8 cellular contexts compared by ENCODE assay signal in genomic region chr14:91114079-91115065, GRCh38. TPM values are rescaled to one million over a fixed set of nuclear protein-coding genes. Genes with fewer than 3 reads are reported as not detected.
DNase-seq lines count a peak whose midpoint lies in the region; ATAC-seq and TF ChIP-seq lines count a peak whose summit lies in the region.

No MANE protein-coding gene starts in this region.

- no peaks in the 10 kb centered on the region for H3K27me3 Mint-ChIP-seq in chondrocyte (ENCODE audit: low read depth)

- no peak for TF ChIP-seq CTCF in chondrocyte (IDR thresholded peaks at IDR 0.05)

- peak overlapping the region; percentile 82 for H3K4me3 Mint-ChIP-seq in chondrocyte (ENCODE audit: unreplicated experiment)

- peak overlapping the region; percentile 75 for H3K27ac Mint-ChIP-seq in chondrocyte (ENCODE audit: unreplicated experiment)

- DNase-seq in SKM-1 treated with dmso at 0.1 percent for 144 hours (lab: John Stamatoyannopoulos, UW; ENCODE audit: unreplicated experiment) (peak; percentile 40), SKM-1 (lab: John Stamatoyannopoulos, UW; ENCODE audit: unreplicated experiment) (no peak), NCI-H2171 (lab: John Stamatoyannopoulos, UW) (peak; percentile 80), chondrocyte (ENCODE audit: low spot score) (no peak), kidney tubule cell (ENCODE audit: low spot score) (peak; percentile 71)
- peak; percentile 72 for DNase-seq in activated CD4-positive, CD25-positive, alpha-beta regulatory T cell treated with anti-CD3 and anti-CD28 coated beads, Interleukin-2, amount 50 U/mL, for 72 hours
- peak; percentile 49 to 52 for DNase-seq in stimulated activated CD4-positive, alpha-beta T cell treated with anti-CD3 and anti-CD28 coated beads, Interleukin-15, amount 100 ng/mL, for 48 hours (ENCODE audit: low read depth in 2 of 2)

- peaks cover 6% of the 10 kb centered on the region for H3K9me3 Mint-ChIP-seq in chondrocyte (ENCODE audit: low read depth)

- peak; percentile 77 for ATAC-seq in HG02943 (IDR thresholded peaks at IDR 0.05; ENCODE audit: low read depth, unreplicated experiment)

- peaks cover 5% of the 10 kb centered on the region for H3K36me3 Mint-ChIP-seq in chondrocyte (ENCODE audit: low read depth)

- H3K4me1 Mint-ChIP-seq in chondrocyte (ENCODE audit: low read depth): peaks cover 37% of the 10 kb centered on the region

RNA-seq across cellular contexts. Expression of gene DGLUCY, which starts 0.5 kb away (rescaled TPM):
- 9.3 to 13.6 TPM (median 9.3 TPM) in 3 replicates for total RNA-seq in chondrocyte

RNA-seq across cellular contexts. Expression of gene RPS6KA5, which starts 53.9 kb away (rescaled TPM):
- total RNA-seq in chondrocyte: 0.48 to 0.65 TPM (median 0.54 TPM) in 3 replicates

Comparison
In these comparisons a context has a peak if more than half of its experiments do, and no peak if none do; other contexts are left out.
1. DNase-seq: peak in SKM-1 treated with dmso at 0.1 percent for 144 hours (single experiment), NCI-H2171 (single experiment), activated CD4-positive, CD25-positive, alpha-beta regulatory T cell treated with anti-CD3 and anti-CD28 coated beads, Interleukin-2, amount 50 U/mL, for 72 hours (single experiment), kidney tubule cell (single experiment) and stimulated activated CD4-positive, alpha-beta T cell treated with anti-CD3 and anti-CD28 coated beads, Interleukin-15, amount 100 ng/mL, for 48 hours (2 of 2); none in SKM-1 (single experiment) and chondrocyte (single experiment).